ENCODE assay signal across 20 cellular contexts in the genomic region with DNA sequence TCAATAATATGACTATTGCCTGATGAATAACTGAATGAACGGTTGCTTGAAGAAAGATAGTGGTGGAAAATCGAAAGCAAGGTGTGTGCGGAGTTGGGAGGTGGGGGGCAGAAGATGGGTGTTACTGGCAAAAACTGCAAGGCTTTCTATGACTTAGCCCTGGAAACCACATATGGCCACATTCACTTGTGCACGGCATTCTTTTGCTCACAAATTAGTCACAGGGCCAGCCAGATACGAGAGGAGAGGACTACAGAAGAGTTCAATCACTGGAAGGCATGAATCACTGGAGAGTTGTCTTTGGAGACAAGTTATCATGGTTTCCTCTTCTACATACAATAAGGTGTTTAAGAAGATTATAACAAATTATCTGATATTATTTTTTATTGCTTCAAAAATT.
DNase-seq lines count a peak whose midpoint lies in the region; ATAC-seq lines count a peak whose summit lies in the region.
"Had no signal": no experiment of that assay in that cellular context is flagged by ENCODE, and none has a peak within 500 bp of the region (broad histone marks: within the 10 kb centered on the region; RNA-seq: fewer than 3 reads in every experiment).

No MANE protein-coding gene starts in this region.

- ATAC-seq in left lobe of liver = no peak
- ATAC-seq in HG03280 (IDR thresholded peaks at IDR 0.05; ENCODE audit: unreplicated experiment) = no peak
- no peak for ATAC-seq in stimulated activated effector memory CD8-positive, alpha-beta T cell treated with anti-CD3 and anti-CD28 coated beads, Interleukin-12 subunit alpha, Interleukin-12 subunit beta, amount 100 ng/mL, for 72 hours
- ATAC-seq: lower lobe of right lung had no signal

- DNase-seq in A172 (ENCODE audit: low spot score) (peak; percentile 23), HS-5 (ENCODE audit: low read depth) (peak; percentile 4), astrocyte of the hippocampus (ENCODE audit: low read depth, low spot score) (peak; percentile 5), iris pigment epithelial cell (ENCODE audit: low read depth) (peak; percentile 70), left lobe of liver (ENCODE audit: low spot score) (no peak), NCI-H1694 treated with DMSO at 0.1 percent for 48 hours (lab: John Stamatoyannopoulos, UW) (no peak)
- no peak for DNase-seq in stimulated activated effector memory CD8-positive, alpha-beta T cell treated with anti-CD3 and anti-CD28 coated beads, Interleukin-12 subunit alpha, Interleukin-12 subunit beta, amount 100 ng/mL, for 72 hours (ENCODE audit: low spot score in 2 of 2)
- DNase-seq: activated CD4-positive, alpha-beta T cell treated with anti-CD3 and anti-CD28 coated beads, Interleukin-2, amount 50 U/mL, for 4 hours; activated effector memory CD4-positive, alpha-beta T cell treated with Interleukin-2 at 50 U/mL for 16 hours; cerebellar nuclear complex; effector memory CD4-positive, alpha-beta T cell; lower lobe of right lung; NCI-H1694; NCI-H748 treated with DMSO at 0.1 percent for 48 hours; nucleus accumbens; SHP77; stimulated activated CD4-positive, alpha-beta T cell treated with anti-CD3 and anti-CD28 coated beads, Interleukin-12 subunit alpha, Interleukin-12 subunit beta, amount 100 ng/mL, for 4 hours; stimulated activated CD8-positive, alpha-beta memory T cell treated with anti-CD3 and anti-CD28 coated beads, Interleukin-4, amount 100 ng/mL, for 48 hours had no signal

- H3K4me1 Mint-ChIP-seq in stimulated activated effector memory CD8-positive, alpha-beta T cell treated with anti-CD3 and anti-CD28 coated beads, Interleukin-12 subunit alpha, Interleukin-12 subunit beta, amount 100 ng/mL, for 72 hours = no peaks in the 10 kb centered on the region
- H3K4me1 Mint-ChIP-seq: IgD-negative memory B cell had no signal

- peaks cover 4% of the 10 kb centered on the region for H3K9me3 Mint-ChIP-seq in stimulated activated effector memory CD8-positive, alpha-beta T cell treated with anti-CD3 and anti-CD28 coated beads, Interleukin-12 subunit alpha, Interleukin-12 subunit beta, amount 100 ng/mL, for 72 hours

- H3K4me3 Mint-ChIP-seq in stimulated activated effector memory CD8-positive, alpha-beta T cell treated with anti-CD3 and anti-CD28 coated beads, Interleukin-12 subunit alpha, Interleukin-12 subunit beta, amount 100 ng/mL, for 72 hours = no peak overlapping the region

- H3K36me3 Mint-ChIP-seq in stimulated activated effector memory CD8-positive, alpha-beta T cell treated with anti-CD3 and anti-CD28 coated beads, Interleukin-12 subunit alpha, Interleukin-12 subunit beta, amount 100 ng/mL, for 72 hours = no peaks in the 10 kb centered on the region

- H3K27ac Mint-ChIP-seq in stimulated activated effector memory CD8-positive, alpha-beta T cell treated with anti-CD3 and anti-CD28 coated beads, Interleukin-12 subunit alpha, Interleukin-12 subunit beta, amount 100 ng/mL, for 72 hours = no peak overlapping the region
- H3K27ac Mint-ChIP-seq: IgD-negative memory B cell had no signal

Comparison
In these comparisons a context has a peak if more than half of its experiments do, and no peak if none do; other contexts are left out.
1. DNase-seq: peak in A172 (single experiment), HS-5 (single experiment), astrocyte of the hippocampus (single experiment) and iris pigment epithelial cell (single experiment); none in left lobe of liver (single experiment), stimulated activated effector memory CD8-positive, alpha-beta T cell treated with anti-CD3 and anti-CD28 coated beads, Interleukin-12 subunit alpha, Interleukin-12 subunit beta, amount 100 ng/mL, for 72 hours (0 of 2) and NCI-H1694 treated with DMSO at 0.1 percent for 48 hours (single experiment).